Comparison of ENCODE assay signal across 1 cellular context in genomic region chr15:78131295-78132021, GRCh38.
TF ChIP-seq lines count a peak whose summit lies in the region.

CIB2 (minus strand) TSS chr15:78131445; CDS start chr15:78131215, 230 bp downstream.

TF ChIP-seq in GM23338, 12 proteins besides CTCF, POLR2A, EP300 and RAD21 (continued from another document):
- no peak for TF ChIP-seq REST (IDR thresholded peaks at IDR 0.05; ENCODE audit: unreplicated experiment)
